1 cellular context compared by ENCODE assay signal in genomic region chr7:3070908-3071307, GRCh38.
TF ChIP-seq lines count a peak whose summit lies in the region.

No MANE protein-coding gene starts in this region.

TF ChIP-seq in HEK293, 187 proteins besides CTCF, POLR2A, EP300 and RAD21 (continued from another document):
- TF ChIP-seq ZNF174 (tag by site-specific recombination; IDR thresholded peaks at IDR 0.05) (no peak), ZSCAN16 (tag by site-specific recombination; IDR thresholded peaks at IDR 0.05) (no peak), ZNF112 (tag by site-specific recombination; IDR thresholded peaks at IDR 0.05) (no peak)
